Comparison of ENCODE assay signal across 10 cellular contexts in the genomic region with DNA sequence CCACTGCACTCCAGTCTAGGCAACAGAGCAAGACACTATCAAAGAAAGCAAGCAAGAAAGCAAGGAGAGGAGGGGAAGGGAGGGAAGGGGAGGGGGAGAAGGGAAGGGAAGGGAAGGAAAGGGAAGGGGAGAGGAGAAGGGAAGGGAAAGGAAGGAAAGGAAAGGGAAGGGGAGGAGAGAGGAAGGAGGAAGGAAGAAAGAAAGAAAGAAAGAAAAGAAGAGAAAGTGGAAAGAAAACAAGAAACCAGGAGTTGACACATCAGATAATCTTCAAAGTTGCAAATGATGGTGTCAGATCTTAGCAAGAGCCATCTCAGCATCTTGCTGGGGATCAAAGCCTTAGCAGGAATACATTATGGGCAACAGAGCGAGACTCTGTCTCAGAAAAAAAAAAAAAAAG. TPM values are rescaled to one million over a fixed set of nuclear protein-coding genes. Genes with fewer than 3 reads are reported as not detected.
"Had no signal": no experiment of that assay in that cellular context is flagged by ENCODE, and none has a peak within 500 bp of the region (broad histone marks: within the 10 kb centered on the region; RNA-seq: fewer than 3 reads in every experiment).

No MANE protein-coding gene starts in this region.

- H3K27ac ChIP-seq: HL-60, KMS-11 had no signal

- H3K4me3 ChIP-seq: GM23338 had no signal

- H3K9ac ChIP-seq: KMS-11 had no signal

- H3K4me2 ChIP-seq: GM23338, KMS-11 had no signal

- FAIRE-seq: H1, H54 had no signal

- H2AFZ ChIP-seq: GM23338 had no signal

- ATAC-seq: GM23338 had no signal

- DNase-seq: H9, HCEC 1CT, HFFc6, IMR-90, KBM-7 had no signal

RNA-seq across cellular contexts. Expression of gene FAM43B, which starts 21.6 kb away (rescaled TPM):
- total RNA-seq: IMR-90 had no signal
